ENCODE assay signal across 30 cellular contexts in the genomic region with DNA sequence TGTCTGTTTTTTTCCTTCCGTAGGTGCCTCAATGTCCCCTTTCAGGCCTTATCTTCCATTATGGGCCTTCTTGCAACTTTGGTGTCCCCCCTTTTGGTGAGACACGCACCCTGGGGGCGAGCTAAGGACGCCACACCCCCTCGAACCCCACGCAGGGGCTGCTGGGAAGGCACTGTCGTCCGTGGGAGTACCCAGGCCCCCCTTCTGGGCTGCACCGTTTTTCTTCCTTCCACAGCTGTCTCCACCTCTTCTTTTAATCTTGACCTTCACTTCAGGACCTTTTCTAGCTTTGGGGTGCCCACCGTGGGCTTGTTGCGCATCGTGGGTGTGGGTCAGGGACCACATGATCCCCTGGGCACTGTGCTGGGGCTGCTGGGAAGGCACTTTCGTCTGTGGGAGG.
"Had no signal": no experiment of that assay in that cellular context is flagged by ENCODE, and none has a peak within 500 bp of the region (broad histone marks: within the 10 kb centered on the region; RNA-seq: fewer than 3 reads in every experiment).

No MANE protein-coding gene starts in this region.

- H3K36me3 Mint-ChIP-seq: activated naive CD8-positive, alpha-beta T cell; brain had no signal

- H3K4me1 ChIP-seq: ascending aorta, esophagus muscularis mucosa, foreskin keratinocyte, heart left ventricle, lower lobe of right lung, stomach, thyroid gland, upper lobe of left lung had no signal

- DNase-seq: activated CD4-positive, alpha-beta memory T cell treated with anti-CD3 and anti-CD28 coated beads, Interleukin-2, amount 10 ng/mL, durations not matched to agents 7 days and 5 days; activated CD4-positive, alpha-beta T cell treated with anti-CD3 and anti-CD28 coated beads, Interleukin-2, amount 10 ng/mL, durations not matched to agents 24 days and 14 days; effector CD4-positive, alpha-beta T cell; foreskin keratinocyte; hypothalamus; immature natural killer cell; lower lobe of right lung; mesenchymal stem cell; naive B cell; nephron progenitor cell; stimulated activated CD4-positive, alpha-beta T cell treated with anti-CD3 and anti-CD28 coated beads, Interleukin-15, amount 100 ng/mL, for 24 hours; stimulated activated CD4-positive, alpha-beta T cell treated with anti-CD3 and anti-CD28 coated beads, Interleukin-2, amount 100 ng/mL, for 24 hours; stimulated activated naive B cell treated with anti-CD40 and anti-IgM and Interleukin-4, amounts not matched to agents 10 μg/mL and 1 μg/mL and 100 μg/mL, for 72 hours; stomach; T1000 had no signal

- H3K9me3 ChIP-seq: thyroid gland had no signal

- H3K27ac ChIP-seq: ascending aorta, cardiac muscle cell, esophagus muscularis mucosa, foreskin keratinocyte, heart left ventricle, lower lobe of right lung, neutrophil, stomach, thyroid gland, upper lobe of left lung had no signal

- ATAC-seq: foreskin keratinocyte; heart left ventricle; left colon; lower lobe of right lung; SK-N-SH treated with all-trans-retinoic acid at 6 μM for 48 hours; stimulated activated naive B cell treated with anti-CD40 and anti-IgM and Interleukin-4, amounts not matched to agents 10 μg/mL and 1 μg/mL and 100 μg/mL, for 72 hours; T-helper 17 cell had no signal

- H3K4me3 Mint-ChIP-seq: activated CD4-positive, alpha-beta memory T cell treated with anti-CD3 and anti-CD28 coated beads, Interleukin-2, amount 10 ng/mL, durations not matched to agents 7 days and 5 days; activated CD4-positive, alpha-beta T cell treated with anti-CD3 and anti-CD28 coated beads, Interleukin-2, amount 10 ng/mL, durations not matched to agents 24 days and 14 days; activated naive CD8-positive, alpha-beta T cell; brain; dendritic cell treated with granulocyte-macrophage colony-stimulating factor and Interleukin-4, amounts not matched to agents 40 ng/mL and 50 ng/mL, for 4 days; immature natural killer cell; naive B cell; nephron progenitor cell; stimulated activated naive B cell treated with anti-CD40 and anti-IgM and Interleukin-4, amounts not matched to agents 10 μg/mL and 1 μg/mL and 100 μg/mL, for 72 hours; T-helper 17 cell had no signal

- H3K4me1 Mint-ChIP-seq: activated CD4-positive, alpha-beta memory T cell treated with anti-CD3 and anti-CD28 coated beads, Interleukin-2, amount 10 ng/mL, durations not matched to agents 7 days and 5 days; activated CD4-positive, alpha-beta T cell treated with anti-CD3 and anti-CD28 coated beads, Interleukin-2, amount 10 ng/mL, durations not matched to agents 24 days and 14 days; brain; immature natural killer cell; naive B cell; nephron progenitor cell; stimulated activated naive B cell treated with anti-CD40 and anti-IgM and Interleukin-4, amounts not matched to agents 10 μg/mL and 1 μg/mL and 100 μg/mL, for 72 hours; T-helper 17 cell had no signal

- H3K27ac Mint-ChIP-seq: activated CD4-positive, alpha-beta memory T cell treated with anti-CD3 and anti-CD28 coated beads, Interleukin-2, amount 10 ng/mL, durations not matched to agents 7 days and 5 days; activated CD4-positive, alpha-beta T cell treated with anti-CD3 and anti-CD28 coated beads, Interleukin-2, amount 10 ng/mL, durations not matched to agents 24 days and 14 days; activated naive CD8-positive, alpha-beta T cell; brain; dendritic cell treated with granulocyte-macrophage colony-stimulating factor and Interleukin-4, amounts not matched to agents 40 ng/mL and 50 ng/mL, for 4 days; immature natural killer cell; nephron progenitor cell; progenitor cell of endocrine pancreas; stimulated activated naive B cell treated with anti-CD40 and anti-IgM and Interleukin-4, amounts not matched to agents 10 μg/mL and 1 μg/mL and 100 μg/mL, for 72 hours; T-helper 17 cell had no signal

- H3K27me3 ChIP-seq: ascending aorta, cardiac muscle cell, foreskin keratinocyte, neutrophil, stomach, thyroid gland, upper lobe of left lung had no signal

- H3K27me3 Mint-ChIP-seq: activated CD4-positive, alpha-beta memory T cell treated with anti-CD3 and anti-CD28 coated beads, Interleukin-2, amount 10 ng/mL, durations not matched to agents 7 days and 5 days; activated CD4-positive, alpha-beta T cell treated with anti-CD3 and anti-CD28 coated beads, Interleukin-2, amount 10 ng/mL, durations not matched to agents 24 days and 14 days; activated naive CD8-positive, alpha-beta T cell; dendritic cell treated with granulocyte-macrophage colony-stimulating factor and Interleukin-4, amounts not matched to agents 40 ng/mL and 50 ng/mL, for 4 days; naive B cell; progenitor cell of endocrine pancreas; stimulated activated naive B cell treated with anti-CD40 and anti-IgM and Interleukin-4, amounts not matched to agents 10 μg/mL and 1 μg/mL and 100 μg/mL, for 72 hours; T-helper 17 cell had no signal

- H3K36me3 ChIP-seq: ascending aorta, cardiac muscle cell, esophagus muscularis mucosa, heart left ventricle, lower lobe of right lung, neutrophil, stomach, thyroid gland, upper lobe of left lung had no signal

- H3K4me3 ChIP-seq: ascending aorta, cardiac muscle cell, esophagus muscularis mucosa, heart left ventricle, lower lobe of right lung, smooth muscle cell, stomach, thyroid gland, upper lobe of left lung had no signal
